8 cellular contexts compared by ENCODE assay signal in the genomic region with DNA sequence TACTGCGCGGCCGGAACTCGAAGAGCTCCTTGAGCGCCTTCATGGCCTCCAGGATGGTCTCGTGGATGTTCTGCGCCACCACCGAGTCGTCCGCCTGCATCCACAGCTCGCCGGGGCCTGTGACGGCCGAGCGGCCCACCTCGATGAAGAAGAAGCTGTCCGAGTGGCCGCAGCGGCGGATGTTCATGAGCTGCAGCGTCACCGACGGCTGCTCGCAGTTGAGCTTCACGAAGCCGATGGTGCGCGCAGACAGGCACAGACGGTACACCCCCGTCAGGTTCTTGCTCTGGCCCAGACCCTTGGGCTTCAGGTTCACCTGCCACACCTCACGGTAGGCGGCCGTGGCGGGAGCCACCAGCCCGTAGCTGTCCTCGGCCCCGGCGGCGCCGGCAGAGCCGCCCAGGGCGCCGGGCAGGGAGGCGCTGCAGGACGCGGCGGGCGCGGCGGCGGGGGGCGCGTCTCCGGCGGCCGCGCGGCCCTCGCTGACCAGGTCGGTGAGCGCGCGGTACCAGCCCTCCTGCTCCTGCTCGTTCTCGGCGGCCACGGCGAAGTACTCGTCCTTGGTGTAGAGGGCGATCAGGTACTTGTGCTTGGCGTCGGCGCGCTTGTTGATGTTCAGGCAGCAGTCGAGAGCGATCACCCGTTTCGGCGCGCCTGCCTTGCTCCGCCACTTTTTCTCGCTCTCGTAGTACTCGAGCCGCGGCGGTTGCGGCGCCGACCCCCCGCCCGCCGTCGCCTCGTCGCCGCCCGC. TPM values are rescaled to one million over a fixed set of nuclear protein-coding genes. Genes with fewer than 3 reads are reported as not detected.
DNase-seq lines count a peak whose midpoint lies in the region; ATAC-seq and TF ChIP-seq lines count a peak whose summit lies in the region.

No MANE protein-coding gene starts in this region.

- no peaks in the 10 kb centered on the region for H3K9me3 Mint-ChIP-seq in activated naive CD4-positive, alpha-beta T cell treated with anti-CD3 and anti-CD28 coated beads, Interleukin-2, amount 50 U/mL, for 72 hours

- H3K27ac Mint-ChIP-seq in activated naive CD4-positive, alpha-beta T cell treated with anti-CD3 and anti-CD28 coated beads, Interleukin-2, amount 50 U/mL, for 72 hours = peak overlapping the region in 1 of 2 donors; percentile 37

- intact Hi-C loops in A673 (cut with micrococcal nuclease; ENCODE audit: unreplicated experiment) = loop anchor here (2.0 to 5.0 kb wide), 2 partner anchors 825 to 1523 kb away; no protein-coding TSS in a partner anchor
- intact Hi-C loops in OCI-LY7 (cut with micrococcal nuclease; ENCODE audit: unreplicated experiment) = loop anchor here (10.0 kb wide), 1 partner anchor 651 kb away; no protein-coding TSS in a partner anchor
- intact Hi-C loops in left ventricle myocardium inferior (cut with micrococcal nuclease) = loop anchor here (10.0 kb wide), 1 partner anchor 349 kb away; no protein-coding TSS in a partner anchor

- peak overlapping the region; percentile 50; the same call in 1 of the 2 replicates for H3K4me2 ChIP-seq in OCI-LY7 (ENCODE audit: low read length)

- H4K20me1 ChIP-seq in OCI-LY7 (ENCODE audit: insufficient read depth, low read length) = no peaks in the 10 kb centered on the region

- H3K36me3 ChIP-seq in A673 (ENCODE audit: insufficient read depth, low read length, poor library complexity, severe bottlenecking) (peaks cover 42% of the 10 kb centered on the region), OCI-LY7 (ENCODE audit: insufficient read depth, low read length) (no peaks in the 10 kb centered on the region), left ventricle myocardium inferior (peaks cover 31% of the 10 kb centered on the region)

- no peaks in the 10 kb centered on the region for H3K9me2 ChIP-seq in OCI-LY7 (ENCODE audit: insufficient read depth, low read length)

- peak; percentile 87 for DNase-seq in A673 (ENCODE audit: low spot score)
- DNase-seq in H4 (ENCODE audit: low spot score) = peak; percentile 24
- DNase-seq in OCI-LY7 (ENCODE audit: low spot score) = no peak
- DNase-seq in activated naive CD4-positive, alpha-beta T cell treated with anti-CD3 and anti-CD28 coated beads, Interleukin-2, amount 50 U/mL, for 72 hours (ENCODE audit: low spot score in 2 of 2) = peak; percentile 45 to 61
- DNase-seq in left ventricle myocardium inferior = peak; percentile 55
- DNase-seq in retinal pigment epithelial cell (ENCODE audit: low read depth) = no peak

- H3K4me3 ChIP-seq in A673 (ENCODE audit: low read depth, low read length, poor library complexity, severe bottlenecking) = peak overlapping the region; percentile 82
- H3K4me3 ChIP-seq in OCI-LY7 (ENCODE audit: low read depth, low read length, poor library complexity, severe bottlenecking) = peak overlapping the region; percentile 55
- peak overlapping the region; percentile 78 for H3K4me3 ChIP-seq in left ventricle myocardium inferior
- peak overlapping the region; percentile 77 for H3K4me3 ChIP-seq in retinal pigment epithelial cell (ENCODE audit: low read length)

- H3K27me3 ChIP-seq in A673 (replicated peaks; ENCODE audit: insufficient read depth, low read depth, low read length, poor library complexity) (no peaks in the 10 kb centered on the region), left ventricle myocardium inferior (ENCODE audit: low read depth) (peaks cover 13% of the 10 kb centered on the region)

- POLR2A ChIA-PET in A673 (lab: Charles Lee; ENCODE audit: low non-redundant PET) (no interaction called here), OCI-LY7 (lab: Charles Lee) (no interaction called here)

- no peak for ATAC-seq in activated naive CD4-positive, alpha-beta T cell treated with anti-CD3 and anti-CD28 coated beads, Interleukin-2, amount 50 U/mL, for 72 hours
- no peak for ATAC-seq in GM21723 (IDR thresholded peaks at IDR 0.05; ENCODE audit: unreplicated experiment)
- no peak for ATAC-seq in HG02623 (IDR thresholded peaks at IDR 0.05; ENCODE audit: unreplicated experiment)

- TF ChIP-seq CTCF in A673 (conservative IDR thresholded peaks at IDR 0.05; ENCODE audit: low read depth, low read length) = no peak
- TF ChIP-seq CTCF in OCI-LY7 (conservative IDR thresholded peaks at IDR 0.05; ENCODE audit: low read length) = no peak
- no peak for TF ChIP-seq CTCF in left ventricle myocardium inferior (IDR thresholded peaks at IDR 0.05; ENCODE audit: borderline replicate concordance)
- TF ChIP-seq CTCF in retinal pigment epithelial cell (conservative IDR thresholded peaks at IDR 0.05; ENCODE audit: low read depth, low read length) = no peak

- no peaks in the 10 kb centered on the region for H3K79me2 ChIP-seq in OCI-LY7 (ENCODE audit: insufficient read depth, low read depth, low read length)

- no TSS peak for BruUV-seq in A673 (replicated peaks; lab: Mats Ljungman, UMichigan)
- BruUV-seq in OCI-LY7 (replicated peaks; lab: Mats Ljungman, UMichigan) = no TSS peak

- no peak overlapping the region for H2AFZ ChIP-seq in OCI-LY7 (ENCODE audit: low read length)

- H3K36me3 Mint-ChIP-seq in activated naive CD4-positive, alpha-beta T cell treated with anti-CD3 and anti-CD28 coated beads, Interleukin-2, amount 50 U/mL, for 72 hours = no peaks in the 10 kb centered on the region

- H3K4me1 ChIP-seq in A673 (ENCODE audit: insufficient read depth, low read length, poor library complexity, severe bottlenecking) (peaks cover 23% of the 10 kb centered on the region), OCI-LY7 (ENCODE audit: insufficient read depth, low read length, poor library complexity, severe bottlenecking) (no peaks in the 10 kb centered on the region), left ventricle myocardium inferior (peaks cover 67% of the 10 kb centered on the region)

- CTCF ChIA-PET in A673 (lab: Charles Lee) = interaction anchor here (1.0 kb wide), 1 partner anchor 824 kb away, joined by 3 read pairs; no protein-coding TSS in a partner anchor
- CTCF ChIA-PET in OCI-LY7 (lab: Charles Lee; ENCODE audit: unreplicated experiment) = no interaction called here

- H3K27ac ChIP-seq in A673 (ENCODE audit: low read depth, low read length, poor library complexity, severe bottlenecking) = peak overlapping the region; percentile 93
- H3K27ac ChIP-seq in OCI-LY7 (ENCODE audit: low read depth, low read length, poor library complexity, severe bottlenecking) = no peak overlapping the region
- peak overlapping the region; percentile 87 for H3K27ac ChIP-seq in left ventricle myocardium inferior (replicated peaks)

- H3K9me3 ChIP-seq in A673 (ENCODE audit: low read depth, low read length, poor library complexity, severe bottlenecking) (no peaks in the 10 kb centered on the region), OCI-LY7 (ENCODE audit: low read length) (no peaks in the 10 kb centered on the region), left ventricle myocardium inferior (replicated peaks) (no peaks in the 10 kb centered on the region)

RNA-seq across cellular contexts. Expression of gene IRS2, which starts 1.1 kb away (rescaled TPM):
- total RNA-seq in A673 (2021) = 135 TPM in 2 replicates
- 0.14 and 0.45 TPM in 2 replicates for total RNA-seq in H4 (2014; rRNA removed; shearing (Covaris generic))
- 0.63 and 0.77 TPM in 2 replicates for total RNA-seq in OCI-LY7 (2014; rRNA removed; shearing (Covaris generic))
- 2.7 and 2.9 TPM in 2 replicates for total RNA-seq in OCI-LY7 (2022)
- 1 to 10 TPM; 2.4 to 3.7 TPM for total RNA-seq in activated naive CD4-positive, alpha-beta T cell treated with anti-CD3 and anti-CD28 coated beads, Interleukin-2, amount 50 U/mL, for 72 hours
- 14.9 TPM for total RNA-seq in left ventricle myocardium inferior

Comparison
In these comparisons a context has a peak if more than half of its experiments do, and no peak if none do; other contexts are left out.
1. DNase-seq: peak in A673 (single experiment), H4 (single experiment), activated naive CD4-positive, alpha-beta T cell treated with anti-CD3 and anti-CD28 coated beads, Interleukin-2, amount 50 U/mL, for 72 hours (2 of 2) and left ventricle myocardium inferior (single experiment); none in OCI-LY7 (single experiment) and retinal pigment epithelial cell (single experiment).
2. Peak in every context shown above with its lines, with median percentiles within 50 percentile points of each other: H3K4me3 ChIP-seq.